Comparison of ENCODE assay signal across 1 cellular context in genomic region chr19:41998246-41999020, GRCh38.
TF ChIP-seq lines count a peak whose summit lies in the region.

No MANE protein-coding gene starts in this region.

TF ChIP-seq in GM12878, 131 proteins besides CTCF, POLR2A, EP300 and RAD21:
- TF ChIP-seq IRF3 (IDR thresholded peaks at IDR 0.05): no peak
- TF ChIP-seq ZBTB33 (IDR thresholded peaks at IDR 0.05): no peak
- peak; percentile 31; the same call in 1 of the 2 replicates for TF ChIP-seq SMC3 (IDR thresholded peaks at IDR 0.05; ENCODE audit: borderline replicate concordance, low read length)
- TF ChIP-seq BHLHE40 (IDR thresholded peaks at IDR 0.05; ENCODE audit: borderline replicate concordance in 1 of 2, low read depth in 2 of 2, low read length in 1 of 2): no peak
TF ChIP-seq in GM12878: peak in this region for 1.
